ENCODE assay signal across 1 cellular context in genomic region chr1:54136963-54137531, GRCh38.
TF ChIP-seq lines count a peak whose summit lies in the region.

No MANE protein-coding gene starts in this region.

TF ChIP-seq in endothelial cell of umbilical vein, 7 proteins besides CTCF, POLR2A, EP300 and RAD21:
- TF ChIP-seq POLR2AphosphoS5 (IDR thresholded peaks at IDR 0.05; ENCODE audit: insufficient read depth, low read depth, low read length): no peak
- no peak for TF ChIP-seq MYC (IDR thresholded peaks at IDR 0.05; ENCODE audit: low read depth, low read length)
- no peak for TF ChIP-seq JUN (IDR thresholded peaks at IDR 0.05; ENCODE audit: borderline replicate concordance, insufficient read depth, insufficient read length, low read depth)
- TF ChIP-seq MAX (IDR thresholded peaks at IDR 0.05; ENCODE audit: insufficient read depth, insufficient read length): no peak
- no peak for TF ChIP-seq FOS (IDR thresholded peaks at IDR 0.05; ENCODE audit: borderline replicate concordance, insufficient read depth, low read length)
- no peak for TF ChIP-seq GATA2 (IDR thresholded peaks at IDR 0.05; ENCODE audit: insufficient read depth, insufficient read length, low read depth, low read length)
- no peak for TF ChIP-seq EZH2 (IDR thresholded peaks at IDR 0.05; ENCODE audit: borderline replicate concordance, low read depth, low read length, severe bottlenecking)
